20 cellular contexts compared by ENCODE assay signal in genomic region chr3:167712445-167712844, GRCh38. TPM values are rescaled to one million over a fixed set of nuclear protein-coding genes. Genes with fewer than 3 reads are reported as not detected.
A peak's percentile ranks its signal among the peaks of the same experiment; 100 is the strongest.
DNase-seq lines count a peak whose midpoint lies in the region; ATAC-seq and TF ChIP-seq lines count a peak whose summit lies in the region.
"Had no signal": no experiment of that assay in that cellular context is flagged by ENCODE, and none has a peak within 500 bp of the region (broad histone marks: within the 10 kb centered on the region; RNA-seq: fewer than 3 reads in every experiment).

No MANE protein-coding gene starts in this region.

- ATAC-seq in activated T-cell treated with anti-CD3 and anti-CD28 coated beads, Interleukin-2, amount 50 U/mL, for 72 hours (replicated peaks in 1 of 2): no peak
- no peak for ATAC-seq in activated T-cell treated with anti-CD3 and anti-CD28 coated beads, Interleukin-2, amount 50 U/mL, for 4 hours
- no peak for ATAC-seq in natural killer cell
- no peak for ATAC-seq in natural killer cell treated with Interleukin-12 subunit alpha and Interleukin-12 subunit beta and Interleukin-15 and Interleukin-18, amount 100 ng/mL, for 72 hours
- no peak for ATAC-seq in memory B cell (ENCODE audit: low read depth)
- ATAC-seq: A549; CD8-positive, alpha-beta T cell; GM12878 had no signal

- H3K4me3 Mint-ChIP-seq in activated T-cell treated with anti-CD3 and anti-CD28 coated beads, Interleukin-2, amount 50 U/mL, for 72 hours: peak overlapping the region in 1 of 2 donors; percentile 44
- no peak overlapping the region for H3K4me3 Mint-ChIP-seq in activated T-cell treated with anti-CD3 and anti-CD28 coated beads, Interleukin-2, amount 50 U/mL, for 4 hours
- no peak overlapping the region for H3K4me3 Mint-ChIP-seq in natural killer cell
- H3K4me3 Mint-ChIP-seq in natural killer cell treated with Interleukin-12 subunit alpha and Interleukin-12 subunit beta and Interleukin-15 and Interleukin-18, amount 100 ng/mL, for 72 hours: no peak overlapping the region
- H3K4me3 Mint-ChIP-seq in memory B cell: no peak overlapping the region
- H3K4me3 Mint-ChIP-seq: CD14-positive monocyte; CD8-positive, alpha-beta T cell had no signal

- peak overlapping the region; percentile 96 for H3K27ac Mint-ChIP-seq in activated T-cell treated with anti-CD3 and anti-CD28 coated beads, Interleukin-2, amount 50 U/mL, for 72 hours
- H3K27ac Mint-ChIP-seq in natural killer cell (peak overlapping the region; percentile 4 to 35), memory B cell (peak overlapping the region; percentile 15)
- H3K27ac Mint-ChIP-seq in natural killer cell treated with Interleukin-12 subunit alpha and Interleukin-12 subunit beta and Interleukin-15 and Interleukin-18, amount 100 ng/mL, for 72 hours: no peak overlapping the region
- H3K27ac Mint-ChIP-seq: CD8-positive, alpha-beta T cell had no signal

- peaks cover 14 to 45% of the 10 kb centered on the region in 2 donors for H3K36me3 Mint-ChIP-seq in activated T-cell treated with anti-CD3 and anti-CD28 coated beads, Interleukin-2, amount 50 U/mL, for 72 hours (ENCODE audit: insufficient read depth in 2 of 2)
- H3K36me3 Mint-ChIP-seq in activated T-cell treated with anti-CD3 and anti-CD28 coated beads, Interleukin-2, amount 50 U/mL, for 4 hours (ENCODE audit: insufficient read depth): peaks cover 62% of the 10 kb centered on the region
- H3K36me3 Mint-ChIP-seq in natural killer cell (no peaks in the 10 kb centered on the region), memory B cell (peaks cover 44% of the 10 kb centered on the region)
- peaks cover 45% of the 10 kb centered on the region for H3K36me3 Mint-ChIP-seq in natural killer cell treated with Interleukin-12 subunit alpha and Interleukin-12 subunit beta and Interleukin-15 and Interleukin-18, amount 100 ng/mL, for 72 hours

- H3K9me3 ChIP-seq in BE2C: no peaks in the 10 kb centered on the region
- H3K9me3 ChIP-seq: A549, BLaER1, HAP-1 had no signal

- H3K36me3 ChIP-seq in BE2C: peaks cover 12% of the 10 kb centered on the region

- no peaks in the 10 kb centered on the region for H3K4me1 ChIP-seq in BE2C
- H3K4me1 ChIP-seq: BLaER1, HAP-1 had no signal

- peaks cover 0 to 2% of the 10 kb centered on the region in 2 donors for H3K9me3 Mint-ChIP-seq in activated T-cell treated with anti-CD3 and anti-CD28 coated beads, Interleukin-2, amount 50 U/mL, for 72 hours
- H3K9me3 Mint-ChIP-seq in activated T-cell treated with anti-CD3 and anti-CD28 coated beads, Interleukin-2, amount 50 U/mL, for 4 hours: no peaks in the 10 kb centered on the region
- H3K9me3 Mint-ChIP-seq in natural killer cell (no peaks in the 10 kb centered on the region), memory B cell (no peaks in the 10 kb centered on the region)
- no peaks in the 10 kb centered on the region for H3K9me3 Mint-ChIP-seq in natural killer cell treated with Interleukin-12 subunit alpha and Interleukin-12 subunit beta and Interleukin-15 and Interleukin-18, amount 100 ng/mL, for 72 hours
- H3K9me3 Mint-ChIP-seq: CD8-positive, alpha-beta T cell had no signal

- TF ChIP-seq CTCF in natural killer cell (IDR thresholded peaks at IDR 0.05) (no peak), BE2C (IDR thresholded peaks at IDR 0.05; ENCODE audit: low read depth, low read length) (no peak)

- H3K27me3 Mint-ChIP-seq in activated T-cell treated with anti-CD3 and anti-CD28 coated beads, Interleukin-2, amount 50 U/mL, for 72 hours (ENCODE audit: low read depth): no peaks in the 10 kb centered on the region
- no peaks in the 10 kb centered on the region for H3K27me3 Mint-ChIP-seq in activated T-cell treated with anti-CD3 and anti-CD28 coated beads, Interleukin-2, amount 50 U/mL, for 4 hours (ENCODE audit: low read depth)
- no peaks in the 10 kb centered on the region for H3K27me3 Mint-ChIP-seq in natural killer cell (ENCODE audit: low read depth in 2 of 2)
- H3K27me3 Mint-ChIP-seq in natural killer cell treated with Interleukin-12 subunit alpha and Interleukin-12 subunit beta and Interleukin-15 and Interleukin-18, amount 100 ng/mL, for 72 hours: no peaks in the 10 kb centered on the region
- H3K27me3 Mint-ChIP-seq in memory B cell: no peaks in the 10 kb centered on the region

- no peaks in the 10 kb centered on the region for H3K27me3 ChIP-seq in BE2C
- H3K27me3 ChIP-seq: BLaER1 had no signal

- no peak overlapping the region for H3K4me3 ChIP-seq in BE2C (ENCODE audit: low read depth, low read length)
- H3K4me3 ChIP-seq: A549, BLaER1, GM12878, HAP-1 had no signal

- H3K4me1 Mint-ChIP-seq in activated T-cell treated with anti-CD3 and anti-CD28 coated beads, Interleukin-2, amount 50 U/mL, for 72 hours (ENCODE audit: low read depth): peaks cover 58% of the 10 kb centered on the region
- peaks cover 63% of the 10 kb centered on the region for H3K4me1 Mint-ChIP-seq in activated T-cell treated with anti-CD3 and anti-CD28 coated beads, Interleukin-2, amount 50 U/mL, for 4 hours (ENCODE audit: low read depth)
- H3K4me1 Mint-ChIP-seq in natural killer cell (peaks cover 71 to 86% of the 10 kb centered on the region in 2 donors), memory B cell (peaks cover 39% of the 10 kb centered on the region)
- H3K4me1 Mint-ChIP-seq in natural killer cell treated with Interleukin-12 subunit alpha and Interleukin-12 subunit beta and Interleukin-15 and Interleukin-18, amount 100 ng/mL, for 72 hours (ENCODE audit: low read depth in 2 of 2): peaks cover 55 to 63% of the 10 kb centered on the region in 2 donors
- H3K4me1 Mint-ChIP-seq: CD14-positive monocyte had no signal

- no peak for DNase-seq in activated T-cell treated with anti-CD3 and anti-CD28 coated beads, Interleukin-2, amount 50 U/mL, for 72 hours
- DNase-seq in activated T-cell treated with anti-CD3 and anti-CD28 coated beads, Interleukin-2, amount 50 U/mL, for 4 hours: no peak
- DNase-seq in natural killer cell (no peak), memory B cell (ENCODE audit: low spot score in 2 of 2) (no peak), BE2C (no peak), putamen (ENCODE audit: low spot score) (no peak)
- no peak for DNase-seq in natural killer cell treated with Interleukin-12 subunit alpha and Interleukin-12 subunit beta and Interleukin-15 and Interleukin-18, amount 100 ng/mL, for 72 hours (ENCODE audit: low spot score)
- DNase-seq: AML-193; CD8-positive, alpha-beta T cell; DMS 273 treated with DMSO at 0.1 percent for 48 hours; DMS53; DND-41; EL had no signal

- intact Hi-C loops in natural killer cell (cut with micrococcal nuclease): no loop called here

RNA-seq across cellular contexts. Expression of gene PDCD10, which starts 22.2 kb away (rescaled TPM):
- 10 to 100 TPM; 46.8 to 63.3 TPM for total RNA-seq in activated T-cell treated with anti-CD3 and anti-CD28 coated beads, Interleukin-2, amount 50 U/mL, for 72 hours
- total RNA-seq in activated T-cell treated with anti-CD3 and anti-CD28 coated beads, Interleukin-2, amount 50 U/mL, for 4 hours: 10 to 100 TPM; 68.2 to 69.5 (median 68.4) TPM
- 10 to 100 TPM; 50.6 to 58.3 (median 50.8) TPM for total RNA-seq in natural killer cell
- total RNA-seq in natural killer cell treated with Interleukin-12 subunit alpha and Interleukin-12 subunit beta and Interleukin-15 and Interleukin-18, amount 100 ng/mL, for 72 hours: 10 to 100 TPM; 69.7 to 88.7 TPM
- polyA plus RNA-seq in BE2C (2012; ENCODE audit: insufficient read depth, insufficient read length, low read depth): 24.9 TPM

RNA-seq across cellular contexts. Expression of gene SERPINI1, which starts 23.1 kb away (rescaled TPM):
- 1 to 10 TPM; 3.7 to 3.9 TPM for total RNA-seq in activated T-cell treated with anti-CD3 and anti-CD28 coated beads, Interleukin-2, amount 50 U/mL, for 72 hours
- 1 to 10 TPM in 1 of 3 donors, under 1 TPM in 2; 0.63 to 1.4 (median 0.94) TPM for total RNA-seq in activated T-cell treated with anti-CD3 and anti-CD28 coated beads, Interleukin-2, amount 50 U/mL, for 4 hours
- 1 to 10 TPM; 5.6 to 9.3 (median 8.5) TPM for total RNA-seq in natural killer cell
- total RNA-seq in natural killer cell treated with Interleukin-12 subunit alpha and Interleukin-12 subunit beta and Interleukin-15 and Interleukin-18, amount 100 ng/mL, for 72 hours: 1 to 10 TPM; 2.9 to 4.1 TPM
- polyA plus RNA-seq in BE2C (2012; ENCODE audit: insufficient read depth, insufficient read length, low read depth): 1.5 TPM

RNA-seq across cellular contexts. Expression of gene WDR49, which starts 58.7 kb away (rescaled TPM):
- under 1 TPM; 0.14 to 0.31 TPM for total RNA-seq in activated T-cell treated with anti-CD3 and anti-CD28 coated beads, Interleukin-2, amount 50 U/mL, for 72 hours
- under 1 TPM in 2 of 3 donors, not detected in 1; 0.15 to 0.16 TPM for total RNA-seq in activated T-cell treated with anti-CD3 and anti-CD28 coated beads, Interleukin-2, amount 50 U/mL, for 4 hours
- total RNA-seq in natural killer cell: 1 to 10 TPM; 1.4 to 1.9 (median 1.5) TPM
- under 1 TPM in 1 of 2 donors, not detected in 1; 0.59 TPM for total RNA-seq in natural killer cell treated with Interleukin-12 subunit alpha and Interleukin-12 subunit beta and Interleukin-15 and Interleukin-18, amount 100 ng/mL, for 72 hours
- polyA plus RNA-seq in BE2C (2012; ENCODE audit: insufficient read depth, insufficient read length, low read depth): not detected
- total RNA-seq: CD8-positive, alpha-beta T cell; G401; HT1080 had no signal
- polyA plus RNA-seq: A549 had no signal

Comparison
In these comparisons a context has a peak if more than half of its experiments do, and no peak if none do; other contexts are left out.
1. H3K27ac Mint-ChIP-seq: peak in activated T-cell treated with anti-CD3 and anti-CD28 coated beads, Interleukin-2, amount 50 U/mL, for 72 hours (single experiment), natural killer cell (2 of 2) and memory B cell (single experiment); none in natural killer cell treated with Interleukin-12 subunit alpha and Interleukin-12 subunit beta and Interleukin-15 and Interleukin-18, amount 100 ng/mL, for 72 hours (0 of 2).